ENCODE assay signal across 11 cellular contexts in genomic region chr2:237413293-237414055, GRCh38. TPM values are rescaled to one million over a fixed set of nuclear protein-coding genes. Genes with fewer than 3 reads are reported as not detected.
DNase-seq lines count a peak whose midpoint lies in the region; ATAC-seq and TF ChIP-seq lines count a peak whose summit lies in the region.
"Had no signal": no experiment of that assay in that cellular context is flagged by ENCODE, and none has a peak within 500 bp of the region (broad histone marks: within the 10 kb centered on the region; RNA-seq: fewer than 3 reads in every experiment).

No MANE protein-coding gene starts in this region.

- H3K36me3 ChIP-seq in body of pancreas (replicated peaks in 1 of 2; ENCODE audit: insufficient read depth in 1 of 2, low read depth in 2 of 2) (no peaks in the 10 kb centered on the region), kidney epithelial cell (ENCODE audit: control insufficient read depth, insufficient read depth, low read length) (no peaks in the 10 kb centered on the region), sigmoid colon (no peaks in the 10 kb centered on the region)

- TF ChIP-seq EP300 in sigmoid colon (IDR thresholded peaks at IDR 0.05): no peak

- H3K27me3 Mint-ChIP-seq in activated T-cell treated with anti-CD3 and anti-CD28 coated beads, Interleukin-2, amount 50 U/mL, for 24 hours: no peaks in the 10 kb centered on the region
- H3K27me3 Mint-ChIP-seq in progenitor cell of endocrine pancreas: peaks cover 64% of the 10 kb centered on the region

- no peak for ATAC-seq in body of pancreas

- no peaks in the 10 kb centered on the region for H3K9me3 Mint-ChIP-seq in activated T-cell treated with anti-CD3 and anti-CD28 coated beads, Interleukin-2, amount 50 U/mL, for 24 hours
- H3K9me3 Mint-ChIP-seq in progenitor cell of endocrine pancreas (ENCODE audit: low read depth): no peaks in the 10 kb centered on the region

- no peaks in the 10 kb centered on the region for H3K9me3 ChIP-seq in body of pancreas
- H3K9me3 ChIP-seq in sigmoid colon: no peaks in the 10 kb centered on the region

- H3K27me3 ChIP-seq in body of pancreas (no peaks in the 10 kb centered on the region), kidney epithelial cell (ENCODE audit: control insufficient read depth, insufficient read depth, low read length) (peaks cover 8% of the 10 kb centered on the region), sigmoid colon (no peaks in the 10 kb centered on the region)

- no peak for DNase-seq in AG09309 (ENCODE audit: low read depth)
- no peak for DNase-seq in body of pancreas
- DNase-seq in kidney epithelial cell (ENCODE audit: low read depth): no peak
- peak; percentile 78 for DNase-seq in sigmoid colon
- no peak for DNase-seq in activated T-cell treated with anti-CD3 and anti-CD28 coated beads, Interleukin-2, amount 50 U/mL, for 24 hours
- DNase-seq in SW480 (ENCODE audit: low spot score): no peak
- no peak for DNase-seq in progenitor cell of endocrine pancreas (ENCODE audit: low spot score, unreplicated experiment)
- no peak for DNase-seq in NCI-H82 (lab: John Stamatoyannopoulos, UW)
- DNase-seq: amygdala, erythroblast, NCI-H2081 treated with DMSO at 0.1 percent for 48 hours had no signal

- WGBS in body of pancreas, 2 donors: 63 to 64% methylated on average over 25 of the region's 25 CpGs
- WGBS in sigmoid colon, 2 donors: 52 to 62% methylated on average over 25 of the region's 25 CpGs

- H3K36me3 Mint-ChIP-seq in activated T-cell treated with anti-CD3 and anti-CD28 coated beads, Interleukin-2, amount 50 U/mL, for 24 hours (ENCODE audit: low read depth): peaks cover 67% of the 10 kb centered on the region
- no peaks in the 10 kb centered on the region for H3K36me3 Mint-ChIP-seq in progenitor cell of endocrine pancreas (ENCODE audit: insufficient read depth)

- H3K4me3 Mint-ChIP-seq in activated T-cell treated with anti-CD3 and anti-CD28 coated beads, Interleukin-2, amount 50 U/mL, for 24 hours: no peak overlapping the region
- no peak overlapping the region for H3K4me3 Mint-ChIP-seq in progenitor cell of endocrine pancreas (ENCODE audit: low read depth)

- H3K27ac ChIP-seq in body of pancreas: peak overlapping the region in 3 of 4 donors; percentile 8 to 55 (median 34)
- peak overlapping the region; percentile 84 to 96 (median 94) for H3K27ac ChIP-seq in sigmoid colon

- H3K4me3 ChIP-seq in AG09309 (ENCODE audit: control insufficient read depth, low read depth, low read length) (peak overlapping the region; percentile 90), body of pancreas (no peak overlapping the region), kidney epithelial cell (ENCODE audit: low read depth, low read length) (peak overlapping the region; percentile 31), sigmoid colon (peak overlapping the region; percentile 53 to 81 (median 74))

- H3K27ac Mint-ChIP-seq in activated T-cell treated with anti-CD3 and anti-CD28 coated beads, Interleukin-2, amount 50 U/mL, for 24 hours: no peak overlapping the region
- H3K27ac Mint-ChIP-seq in progenitor cell of endocrine pancreas: no peak overlapping the region

- TF ChIP-seq POLR2A in body of pancreas (IDR thresholded peaks at IDR 0.05) (no peak), sigmoid colon (IDR thresholded peaks at IDR 0.05) (no peak)

- no peaks in the 10 kb centered on the region for H3K4me1 ChIP-seq in body of pancreas
- H3K4me1 ChIP-seq in sigmoid colon: peaks cover 0 to 24% (median 11%) of the 10 kb centered on the region in 4 donors

- intact Hi-C loops in body of pancreas (cut with DNase I): no loop called here
- intact Hi-C loops in sigmoid colon (cut with DNase I): no loop called here

- peaks cover 2% of the 10 kb centered on the region for H3K4me1 Mint-ChIP-seq in activated T-cell treated with anti-CD3 and anti-CD28 coated beads, Interleukin-2, amount 50 U/mL, for 24 hours (ENCODE audit: low read depth)
- H3K4me1 Mint-ChIP-seq in progenitor cell of endocrine pancreas (ENCODE audit: low read depth): no peaks in the 10 kb centered on the region

- TF ChIP-seq CTCF in AG09309 (IDR thresholded peaks at IDR 0.05; ENCODE audit: control insufficient read depth, insufficient read depth, low read depth, low read length, missing control alignments): no peak
- TF ChIP-seq CTCF in body of pancreas (IDR thresholded peaks at IDR 0.05): no peak
- TF ChIP-seq CTCF in kidney epithelial cell (IDR thresholded peaks at IDR 0.05; ENCODE audit: insufficient read depth, low read length, poor library complexity, severe bottlenecking): no peak
- no peak for TF ChIP-seq CTCF in sigmoid colon (IDR thresholded peaks at IDR 0.05)
- TF ChIP-seq CTCF in progenitor cell of endocrine pancreas (IDR thresholded peaks at IDR 0.05; ENCODE audit: unreplicated experiment): no peak

RNA-seq across cellular contexts. Expression of gene COL6A3, which starts 0.5 kb away (rescaled TPM):
- total RNA-seq in body of pancreas: 100 to 1,000 TPM in 1 of 2 donors, 10 to 100 TPM in 1; 46.4 to 121 TPM
- 81.9 and 124 TPM in 2 replicates for total RNA-seq in kidney epithelial cell
- total RNA-seq in sigmoid colon: 100 to 1,000 TPM; 233 to 715 (median 381) TPM
- 10 to 100 TPM in 1 of 3 donors, 1 to 10 TPM in 2; 2.8 to 66.9 (median 9.0) TPM for polyA plus RNA-seq in sigmoid colon
- total RNA-seq in progenitor cell of endocrine pancreas: 0.82 and 1.0 TPM in 2 replicates

Comparison
In these comparisons a context has a peak if more than half of its experiments do, and no peak if none do; other contexts are left out.
1. H3K4me3 ChIP-seq: peak in AG09309 (single experiment), kidney epithelial cell (single experiment) and sigmoid colon (4 of 4); none in body of pancreas (0 of 2).
2. RNA of gene COL6A3, which starts 0.5 kb away (total RNA-seq): 233 to 715 TPM in sigmoid colon, 81.9 to 124 TPM in kidney epithelial cell and 46.4 to 121 TPM in body of pancreas; 0.82 to 1.0 TPM in progenitor cell of endocrine pancreas; every median in the first group is over 10 times any median in the second.